2 cellular contexts compared by ENCODE assay signal in genomic region chr18:74281639-74282358, GRCh38.
TF ChIP-seq lines count a peak whose summit lies in the region.

No MANE protein-coding gene starts in this region.

TF ChIP-seq in K562, 482 proteins besides CTCF, POLR2A, EP300 and RAD21:
- TF ChIP-seq BDP1 (IDR thresholded peaks at IDR 0.05; ENCODE audit: insufficient read depth, insufficient read length) (no peak), HMG20A (CRISPR knock-in tag; conservative IDR thresholded peaks at IDR 0.05) (no peak), FOXP4 (CRISPR knock-in tag; IDR thresholded peaks at IDR 0.05; ENCODE audit: borderline replicate concordance) (no peak), ARID1B (IDR thresholded peaks at IDR 0.05) (0 out of 2 replicates have a peak, but pooled peaks have one; percentile 14), ZBTB12 (CRISPR knock-in tag; IDR thresholded peaks at IDR 0.05) (no peak)

TF ChIP-seq in HepG2, 621 proteins besides CTCF, POLR2A, EP300 and RAD21 (continues in another document):
- TF ChIP-seq ELF4 (CRISPR knock-in tag; IDR thresholded peaks at IDR 0.05; ENCODE audit: borderline replicate concordance) (0 out of 2 replicates have a peak, but pooled peaks have one; percentile 54), ARID5B (CRISPR knock-in tag; IDR thresholded peaks at IDR 0.05) (peak; percentile 54; the same call in 1 of the 2 replicates), GABPA (IDR thresholded peaks at IDR 0.05; ENCODE audit: low read depth, low read length) (no peak), GABPA (CRISPR knock-in tag; IDR thresholded peaks at IDR 0.05; ENCODE audit: low read depth) (no peak), ZNF263 (CRISPR knock-in tag; IDR thresholded peaks at IDR 0.05) (peak; percentile 82), ZNF543 (CRISPR knock-in tag; IDR thresholded peaks at IDR 0.05) (peak; percentile 58; the same call in 1 of the 2 replicates), ZNF766 (CRISPR knock-in tag; IDR thresholded peaks at IDR 0.05; ENCODE audit: borderline replicate concordance) (no peak), CHD2 (IDR thresholded peaks at IDR 0.05; ENCODE audit: low read depth, low read length) (no peak), ZNF281 (CRISPR knock-in tag; IDR thresholded peaks at IDR 0.05; ENCODE audit: borderline replicate concordance) (peak; percentile 38; the same call in 1 of the 2 replicates), SMARCC2 (IDR thresholded peaks at IDR 0.05) (no peak), ZSCAN29 (CRISPR knock-in tag; conservative IDR thresholded peaks at IDR 0.05) (peak; percentile 66; the same call in 1 of the 2 replicates), ZNF512 (CRISPR knock-in tag; IDR thresholded peaks at IDR 0.05) (0 out of 2 replicates have a peak, but pooled peaks have one; percentile 21), ZFX (CRISPR knock-in tag; IDR thresholded peaks at IDR 0.05; ENCODE audit: low read depth) (peak; percentile 79), LCORL (IDR thresholded peaks at IDR 0.05) (no peak), LCORL (CRISPR knock-in tag; IDR thresholded peaks at IDR 0.05) (peak; percentile 57; the same call in 1 of the 2 replicates), ZBTB43 (CRISPR knock-in tag; conservative IDR thresholded peaks at IDR 0.05) (peak; percentile 84; the same call in 1 of the 2 replicates), U2AF1 (optimal IDR thresholded peaks at IDR 0.05; ENCODE audit: low read depth, low read length) (no peak), THAP11 (CRISPR knock-in tag; IDR thresholded peaks at IDR 0.05) (peak; percentile 49), GATAD2A (CRISPR knock-in tag; IDR thresholded peaks at IDR 0.05) (peak; percentile 91), ZKSCAN8 (CRISPR knock-in tag; IDR thresholded peaks at IDR 0.05; ENCODE audit: borderline replicate concordance) (0 out of 2 replicates have a peak, but pooled peaks have one; percentile 20), SSRP1 (CRISPR knock-in tag; IDR thresholded peaks at IDR 0.05) (peak; percentile 82; the same call in 1 of the 2 replicates), ZFYVE20 (CRISPR knock-in tag; IDR thresholded peaks at IDR 0.05; ENCODE audit: borderline replicate concordance, low read depth) (no peak), KLF6 (CRISPR knock-in tag; IDR thresholded peaks at IDR 0.05) (0 out of 2 replicates have a peak, but pooled peaks have one; percentile 41), SAP130 (CRISPR knock-in tag; IDR thresholded peaks at IDR 0.05; ENCODE audit: low read depth) (0 out of 2 replicates have a peak, but pooled peaks have one; percentile 29), PHB2 (IDR thresholded peaks at IDR 0.05; ENCODE audit: partially characterized antibody) (no peak), ZC3H13 (CRISPR knock-in tag; IDR thresholded peaks at IDR 0.05) (no peak), FOSL2 (CRISPR knock-in tag; IDR thresholded peaks at IDR 0.05) (peak; percentile 51), ISL2 (CRISPR knock-in tag; IDR thresholded peaks at IDR 0.05) (no peak), HNF4A (CRISPR knock-in tag; IDR thresholded peaks at IDR 0.05) (peak; percentile 67; the same call in 1 of the 2 replicates), CEBPB (IDR thresholded peaks at IDR 0.05; ENCODE audit: borderline replicate concordance, low read depth, low read length) (peak; percentile 98), BCL6 (CRISPR knock-in tag; IDR thresholded peaks at IDR 0.05) (0 out of 2 replicates have a peak, but pooled peaks have one; percentile 33), KIAA2018 (CRISPR knock-in tag; IDR thresholded peaks at IDR 0.05; ENCODE audit: borderline replicate concordance) (no peak), SALL2 (CRISPR knock-in tag; IDR thresholded peaks at IDR 0.05) (0 out of 2 replicates have a peak, but pooled peaks have one; percentile 35), ZBTB2 (CRISPR knock-in tag; IDR thresholded peaks at IDR 0.05; ENCODE audit: low read depth) (no peak), ZNF343 (CRISPR knock-in tag; IDR thresholded peaks at IDR 0.05) (peak; percentile 38; the same call in 1 of the 2 replicates), ZBTB39 (CRISPR knock-in tag; IDR thresholded peaks at IDR 0.05) (no peak; the same call in 1 of the 2 replicates)
